Comparison of ENCODE assay signal across 1 cellular context in genomic region chr7:128738570-128739047, GRCh38.
TF ChIP-seq lines count a peak whose summit lies in the region.

No MANE protein-coding gene starts in this region.

TF ChIP-seq in GM12878, 131 proteins besides CTCF, POLR2A, EP300 and RAD21:
- TF ChIP-seq ZNF622 (IDR thresholded peaks at IDR 0.05) (no peak), ZNF207 (IDR thresholded peaks at IDR 0.05; ENCODE audit: borderline replicate concordance) (0 out of 2 replicates have a peak, but pooled peaks have one; percentile 27), IKZF2 (IDR thresholded peaks at IDR 0.05) (peak in 1 of 2 experiments; percentile 7; a peak in 2 of 4 replicates), GATAD2B (conservative IDR thresholded peaks at IDR 0.05; ENCODE audit: low read depth) (0 out of 2 replicates have a peak, but pooled peaks have one; percentile 4)
TF ChIP-seq in GM12878: peak in this region for 3.
